Comparison of ENCODE assay signal across 11 cellular contexts in the genomic region with DNA sequence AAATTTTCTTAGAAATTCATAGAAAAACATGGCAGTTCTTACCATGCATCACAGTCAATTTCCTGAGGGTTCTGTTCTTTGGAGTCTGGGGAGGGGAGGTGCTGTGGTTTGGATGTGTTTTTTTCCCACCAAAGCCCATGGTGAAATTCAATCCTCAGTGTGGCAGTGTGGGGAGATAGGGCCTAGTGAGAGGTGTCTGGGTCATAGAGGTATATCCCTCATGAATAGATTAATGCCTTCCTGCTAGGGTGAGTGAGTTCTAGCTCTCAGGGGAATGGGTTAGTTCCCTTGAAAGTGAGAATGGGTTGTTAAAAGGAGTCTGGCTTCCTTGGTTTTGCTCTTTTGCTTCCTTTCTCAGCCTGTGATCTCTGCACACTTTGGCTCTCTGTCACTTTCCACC.
"Had no signal": no experiment of that assay in that cellular context is flagged by ENCODE, and none has a peak within 500 bp of the region (broad histone marks: within the 10 kb centered on the region; RNA-seq: fewer than 3 reads in every experiment).

No MANE protein-coding gene starts in this region.

- H3K9me3 ChIP-seq: HAP-1 had no signal

- DNase-seq: GM23248, GOT3, H7, H9, HCEC 1CT, HFFc6 had no signal

- H3K27ac Mint-ChIP-seq: GM23338, HFFc6 had no signal

- H3K4me3 ChIP-seq: GM23248, GM23338, HAP-1 had no signal

- H3K4me2 ChIP-seq: GM23338 had no signal

- H3K9ac ChIP-seq: GM23248 had no signal

- H3K4me1 Mint-ChIP-seq: GM23338, H9 had no signal

- FAIRE-seq: H1, H54 had no signal

- H3K9me3 Mint-ChIP-seq: GM23338, H9 had no signal

- H3K4me3 Mint-ChIP-seq: GM23338, H9, HFFc6 had no signal

- H3K27ac ChIP-seq: GM23248 had no signal

- H3K4me1 ChIP-seq: HAP-1 had no signal

- H3K36me3 ChIP-seq: HAP-1 had no signal

- ATAC-seq: GM23338, HCT116 had no signal
